15 cellular contexts compared by ENCODE assay signal in the genomic region with DNA sequence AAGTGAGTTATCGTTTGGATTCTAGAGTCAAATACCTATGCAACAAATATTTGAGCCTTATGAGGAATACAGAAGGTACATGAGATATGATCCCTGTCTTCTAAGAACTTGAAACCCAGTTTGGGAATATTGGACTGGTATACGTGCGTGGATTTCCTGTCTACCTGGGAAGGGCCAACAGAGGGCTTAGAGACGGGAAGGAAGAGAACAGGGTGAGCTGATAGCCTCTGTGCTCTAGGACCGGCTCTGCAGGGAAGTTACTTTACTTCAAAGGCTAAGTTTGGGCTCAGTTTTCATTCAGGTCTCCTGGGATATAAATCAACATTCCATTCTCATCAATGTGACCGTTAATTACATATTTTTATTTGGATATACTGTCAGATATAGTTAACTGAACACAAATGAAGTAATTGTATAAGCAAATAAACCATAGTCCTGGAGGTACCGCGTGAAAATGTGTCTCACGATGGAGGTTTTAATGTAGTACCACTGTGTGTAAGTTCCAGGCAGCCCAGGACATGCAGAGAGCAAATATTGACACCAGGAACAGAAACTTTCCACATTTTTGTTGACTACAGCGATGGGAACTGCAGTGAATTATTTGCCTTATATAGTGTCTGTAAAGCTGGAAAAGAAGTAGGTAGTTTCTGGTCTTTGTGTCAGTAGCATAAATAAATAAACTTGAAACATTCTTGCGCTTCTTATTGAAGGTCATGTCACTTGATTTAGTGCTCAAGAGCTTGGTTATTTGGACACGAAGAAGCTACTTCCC. TPM values are rescaled to one million over a fixed set of nuclear protein-coding genes. Genes with fewer than 3 reads are reported as not detected.
A peak's percentile ranks its signal among the peaks of the same experiment; 100 is the strongest.
DNase-seq lines count a peak whose midpoint lies in the region; ATAC-seq and TF ChIP-seq lines count a peak whose summit lies in the region.
"Had no signal": no experiment of that assay in that cellular context is flagged by ENCODE, and none has a peak within 500 bp of the region (broad histone marks: within the 10 kb centered on the region; RNA-seq: fewer than 3 reads in every experiment).

No MANE protein-coding gene starts in this region.

- H3K9me3 Mint-ChIP-seq in effector memory CD8-positive, alpha-beta T cell, result no peaks in the 10 kb centered on the region
- no peaks in the 10 kb centered on the region for H3K9me3 Mint-ChIP-seq in activated naive CD4-positive, alpha-beta T cell treated with anti-CD3 and anti-CD28 coated beads for 36 hours

- H3K27ac Mint-ChIP-seq in effector memory CD8-positive, alpha-beta T cell, result peak overlapping the region; percentile 84 to 95
- H3K27ac Mint-ChIP-seq in activated naive CD4-positive, alpha-beta T cell treated with anti-CD3 and anti-CD28 coated beads for 36 hours, result no peak overlapping the region

- no peaks in the 10 kb centered on the region for H3K27me3 ChIP-seq in upper lobe of left lung

- H3K4me1 ChIP-seq in mucosa of descending colon (ENCODE audit: low read depth) (peaks cover 7% of the 10 kb centered on the region), upper lobe of left lung (peaks cover 53 to 64% (median 57%) of the 10 kb centered on the region in 4 donors)
- H3K4me1 ChIP-seq: parathyroid adenoma had no signal

- intact Hi-C loops in mucosa of descending colon (cut with DNase I, micrococcal nuclease), result no loop called here
- intact Hi-C loops in activated naive CD4-positive, alpha-beta T cell treated with anti-CD3 and anti-CD28 coated beads for 36 hours (cut with micrococcal nuclease), result no loop called here

- peaks cover 64 to 77% of the 10 kb centered on the region in 2 donors for H3K4me1 Mint-ChIP-seq in effector memory CD8-positive, alpha-beta T cell (ENCODE audit: low read depth in 2 of 2)
- H3K4me1 Mint-ChIP-seq in activated naive CD4-positive, alpha-beta T cell treated with anti-CD3 and anti-CD28 coated beads for 36 hours (ENCODE audit: low read depth), result peaks cover 44% of the 10 kb centered on the region

- H3K27me3 Mint-ChIP-seq in effector memory CD8-positive, alpha-beta T cell, result no peaks in the 10 kb centered on the region
- no peaks in the 10 kb centered on the region for H3K27me3 Mint-ChIP-seq in activated naive CD4-positive, alpha-beta T cell treated with anti-CD3 and anti-CD28 coated beads for 36 hours (ENCODE audit: low read depth)

- no peak for TF ChIP-seq CTCF in mucosa of descending colon (IDR thresholded peaks at IDR 0.05)
- no peak for TF ChIP-seq CTCF in upper lobe of left lung (IDR thresholded peaks at IDR 0.05)

- H3K9me3 ChIP-seq in mucosa of descending colon, result no peaks in the 10 kb centered on the region
- H3K9me3 ChIP-seq in upper lobe of left lung, result no peaks in the 10 kb centered on the region

- peak in 1 of 4 donors; percentile 16 for TF ChIP-seq EP300 in upper lobe of left lung (IDR thresholded peaks at IDR 0.05)

- H3K4me3 Mint-ChIP-seq in effector memory CD8-positive, alpha-beta T cell, result peak overlapping the region; percentile 70 to 75
- no peak overlapping the region for H3K4me3 Mint-ChIP-seq in activated naive CD4-positive, alpha-beta T cell treated with anti-CD3 and anti-CD28 coated beads for 36 hours

- H3K36me3 Mint-ChIP-seq in effector memory CD8-positive, alpha-beta T cell (ENCODE audit: insufficient read depth), result peaks cover 36% of the 10 kb centered on the region
- H3K36me3 Mint-ChIP-seq in activated naive CD4-positive, alpha-beta T cell treated with anti-CD3 and anti-CD28 coated beads for 36 hours (ENCODE audit: low read depth), result no peaks in the 10 kb centered on the region

- no peak for TF ChIP-seq POLR2A in upper lobe of left lung (IDR thresholded peaks at IDR 0.05)

- no peaks in the 10 kb centered on the region for H3K36me3 ChIP-seq in mucosa of descending colon (ENCODE audit: low read depth)
- no peaks in the 10 kb centered on the region for H3K36me3 ChIP-seq in upper lobe of left lung

- peak overlapping the region; percentile 42 to 68 (median 64) for H3K27ac ChIP-seq in upper lobe of left lung
- H3K27ac ChIP-seq: parathyroid adenoma had no signal

- H3K4me3 ChIP-seq in mucosa of descending colon (no peak overlapping the region), upper lobe of left lung (no peak overlapping the region)

- DNase-seq in SIG-M5 treated with dmso at 0.1 percent for 504 hours (lab: John Stamatoyannopoulos, UW; ENCODE audit: unreplicated experiment), result peak; percentile 17
- no peak for DNase-seq in SIG-M5 (lab: John Stamatoyannopoulos, UW)
- DNase-seq in effector memory CD8-positive, alpha-beta T cell, result no peak
- no peak for DNase-seq in mucosa of descending colon
- no peak for DNase-seq in upper lobe of left lung
- DNase-seq in activated naive CD4-positive, alpha-beta T cell treated with anti-CD3 and anti-CD28 coated beads for 36 hours, result no peak
- no peak for DNase-seq in NCI-H187 (lab: John Stamatoyannopoulos, UW)
- DNase-seq in activated effector memory CD4-positive, alpha-beta T cell treated with anti-CD3 and anti-CD28 coated beads, Interleukin-2, amount 50 U/mL, for 16 hours, result no peak
- DNase-seq: 8988T; activated CD4-positive, alpha-beta T cell treated with anti-CD3 and anti-CD28 coated beads for 48 hours; caudate nucleus; left cardiac atrium; NCI-H1436 treated with DMSO at 0.1 percent for 48 hours; NCI-H82 had no signal

- no peak for ATAC-seq in effector memory CD8-positive, alpha-beta T cell (replicated peaks)
- peak; percentile 46 for ATAC-seq in mucosa of descending colon
- no peak for ATAC-seq in upper lobe of left lung (ENCODE audit: low FRiP score in 2 of 2)

- CTCF ChIA-PET in activated naive CD4-positive, alpha-beta T cell treated with anti-CD3 and anti-CD28 coated beads for 36 hours (lab: Charles Lee), result interaction anchor here (0.6 to 2.3 kb wide), 4 partner anchors 20 to 281 kb away, joined by 3 to 6 read pairs (median 4); no protein-coding TSS in a partner anchor

- 30 to 34% methylated on average over 12 of the region's 12 CpGs for WGBS in upper lobe of left lung, 2 donors

RNA-seq across cellular contexts. Expression of a gene that starts 8.6 kb away (rescaled TPM):
- total RNA-seq in mucosa of descending colon, result 10 to 100 TPM; 10.7 to 20.9 (median 12.2) TPM
- 10 to 100 TPM; 10.2 to 35.9 (median 27.8) TPM for total RNA-seq in upper lobe of left lung
- under 1 TPM; 0.62 to 0.64 TPM for total RNA-seq in activated naive CD4-positive, alpha-beta T cell treated with anti-CD3 and anti-CD28 coated beads for 36 hours

RNA-seq across cellular contexts. Expression of a gene that starts 57.4 kb away (rescaled TPM):
- total RNA-seq in mucosa of descending colon (100 to 1,000 TPM in 2 of 3 donors, 10 to 100 TPM in 1; 91.6 to 127 (median 110) TPM), upper lobe of left lung (100 to 1,000 TPM; 110 to 129 (median 117) TPM)
- total RNA-seq in activated naive CD4-positive, alpha-beta T cell treated with anti-CD3 and anti-CD28 coated beads for 36 hours, result 100 to 1,000 TPM; 156 to 159 TPM

Comparison
In these comparisons a context has a peak if more than half of its experiments do, and no peak if none do; other contexts are left out.
1. RNA of a gene that starts 8.6 kb away (total RNA-seq): 10.2 to 35.9 TPM in upper lobe of left lung and 10.7 to 20.9 TPM in mucosa of descending colon; 0.62 to 0.64 TPM in activated naive CD4-positive, alpha-beta T cell treated with anti-CD3 and anti-CD28 coated beads for 36 hours; every median in the first group is over 4 times any median in the second.